ENCODE assay signal across 8 cellular contexts in the genomic region with DNA sequence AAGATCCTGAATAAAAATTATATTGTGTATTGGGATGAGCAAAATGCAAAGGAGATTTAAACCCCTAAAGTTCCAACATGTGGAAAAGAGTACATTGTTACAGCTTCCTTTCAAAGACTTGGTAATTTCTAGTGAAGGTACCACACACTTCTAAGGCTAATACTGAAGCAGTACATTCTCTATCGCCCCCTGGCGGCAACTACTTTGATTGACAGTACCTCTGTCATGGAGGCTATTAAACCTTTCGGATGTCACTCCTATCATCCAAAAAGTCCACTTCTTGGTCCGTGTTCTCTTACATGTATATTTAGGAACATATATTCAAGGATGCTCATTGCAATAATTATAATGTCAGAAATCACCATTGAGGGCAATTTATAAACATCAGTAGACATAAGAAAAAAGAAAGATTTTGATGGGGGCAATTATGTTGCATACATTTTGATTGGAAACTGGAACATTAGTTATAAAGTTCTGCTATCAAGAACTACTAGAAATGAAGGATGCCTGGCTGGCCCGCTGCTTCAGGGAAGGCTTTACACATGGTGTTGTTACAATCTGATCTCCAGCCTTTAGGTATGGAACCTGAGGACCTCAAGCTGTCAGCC.
A peak's percentile ranks its signal among the peaks of the same experiment; 100 is the strongest.
DNase-seq lines count a peak whose midpoint lies in the region; ATAC-seq and TF ChIP-seq lines count a peak whose summit lies in the region.

No MANE protein-coding gene starts in this region.

- WGBS in H9 (ENCODE audit: extremely low coverage, insufficient read length, low lambda C conversion rate) = no CpG with 5 or more reads among the region's 5 CpGs
- 24 to 28% (median 25%) methylated on average over 5 of the region's 5 CpGs for WGBS in psoas muscle, 3 donors

- H3K36me3 ChIP-seq in Loucy (ENCODE audit: insufficient read depth, low read length) = no peaks in the 10 kb centered on the region
- no peaks in the 10 kb centered on the region for H3K36me3 ChIP-seq in psoas muscle (ENCODE audit: insufficient read depth in 1 of 2, low read depth in 1 of 2)

- CTCF ChIA-PET in activated naive CD4-positive, alpha-beta T cell treated with anti-CD3 and anti-CD28 coated beads for 36 hours (lab: Charles Lee) = interaction anchor here (0.6 to 1.6 kb wide), 6 partner anchors 8 to 117 kb away, joined by 3 to 5 read pairs (median 4); no protein-coding TSS in a partner anchor

- peak in 3 of 4 donors; percentile 64 to 85 (median 75) for ATAC-seq in psoas muscle

- H2AK5ac ChIP-seq in H9 (ENCODE audit: insufficient read length, low read length) = no peak overlapping the region

- no peak overlapping the region for H4K91ac ChIP-seq in H9 (ENCODE audit: insufficient read length, low read depth, low read length)

- no peak overlapping the region for H2BK15ac ChIP-seq in H9 (ENCODE audit: low read depth, low read length)

- no peak overlapping the region for H2BK5ac ChIP-seq in H9 (ENCODE audit: insufficient read length, low read length)

- H3K79me1 ChIP-seq in H9 (ENCODE audit: insufficient read depth, low read depth, low read length, poor library complexity, severe bottlenecking) = no peaks in the 10 kb centered on the region

- H3K18ac ChIP-seq in H9 (ENCODE audit: insufficient read length, low read depth, low read length) = no peak overlapping the region

- H3K4me1 ChIP-seq in H9 (ENCODE audit: insufficient read depth, low read length) (no peaks in the 10 kb centered on the region), Loucy (ENCODE audit: insufficient read depth, low read length, poor library complexity, severe bottlenecking) (no peaks in the 10 kb centered on the region), psoas muscle (no peaks in the 10 kb centered on the region)

- H3K4me3 Mint-ChIP-seq in H9 = no peak overlapping the region
- no peak overlapping the region for H3K4me3 Mint-ChIP-seq in activated naive CD4-positive, alpha-beta T cell treated with anti-CD3 and anti-CD28 coated beads for 36 hours

- TF ChIP-seq CTCF in GM10266 (IDR thresholded peaks at IDR 0.05; ENCODE audit: control insufficient read depth, insufficient read depth, low read depth, missing control alignments) (peak; percentile 85), H9 (conservative IDR thresholded peaks at IDR 0.05) (peak; percentile 90), Loucy (conservative IDR thresholded peaks at IDR 0.05; ENCODE audit: low read length) (peak; percentile 91), psoas muscle (IDR thresholded peaks at IDR 0.05) (peak; percentile 90)

- intact Hi-C loops in activated naive CD4-positive, alpha-beta T cell treated with anti-CD3 and anti-CD28 coated beads for 36 hours (cut with micrococcal nuclease) = loop anchor here (1.0 to 2.0 kb wide), 6 partner anchors 73 to 909 kb away; no protein-coding TSS in a partner anchor
- intact Hi-C loops in head of caudate nucleus (cut with DNase I) = no loop called here
- intact Hi-C loops in psoas muscle (cut with DNase I) = loop anchor here (5.0 to 10.0 kb wide), 2 partner anchors 71 to 543 kb away; no protein-coding TSS in a partner anchor

- H3K4me2 ChIP-seq in H9 (ENCODE audit: insufficient read depth, insufficient read length, low read length) (no peak overlapping the region), Loucy (ENCODE audit: low read depth, low read length, poor library complexity, severe bottlenecking) (no peak overlapping the region)

- no peak overlapping the region for H2BK12ac ChIP-seq in H9 (ENCODE audit: insufficient read length, low read depth, low read length)

- no peak overlapping the region for H2AFZ ChIP-seq in H9 (ENCODE audit: low read length)
- peak overlapping the region; percentile 24; the same call in 1 of the 2 replicates for H2AFZ ChIP-seq in Loucy (ENCODE audit: low read length)

- no peaks in the 10 kb centered on the region for H3K36me3 Mint-ChIP-seq in H9 (ENCODE audit: insufficient read depth in 1 of 3, low read depth in 3 of 3)
- no peaks in the 10 kb centered on the region for H3K36me3 Mint-ChIP-seq in activated naive CD4-positive, alpha-beta T cell treated with anti-CD3 and anti-CD28 coated beads for 36 hours (ENCODE audit: low read depth)

- H3K9ac ChIP-seq in H9 (ENCODE audit: extremely low read depth, insufficient read length, low read length) = no peak overlapping the region
- no peak overlapping the region for H3K9ac ChIP-seq in Loucy (ENCODE audit: low read depth, low read length, poor library complexity, severe bottlenecking)

- H3K27me3 Mint-ChIP-seq in H9 (ENCODE audit: low read depth) = no peaks in the 10 kb centered on the region
- no peaks in the 10 kb centered on the region for H3K27me3 Mint-ChIP-seq in activated naive CD4-positive, alpha-beta T cell treated with anti-CD3 and anti-CD28 coated beads for 36 hours (ENCODE audit: low read depth)

- no peaks in the 10 kb centered on the region for H3K23me2 ChIP-seq in H9 (ENCODE audit: insufficient read length, low read depth, low read length, poor library complexity, severe bottlenecking)

- no peaks in the 10 kb centered on the region for H3F3A ChIP-seq in Loucy (ENCODE audit: low read depth)

- H3K9me2 ChIP-seq in Loucy (replicated peaks; ENCODE audit: low read depth, low read length) = no peaks in the 10 kb centered on the region

- H3K56ac ChIP-seq in H9 (ENCODE audit: insufficient read length, low read depth, low read length) = no peak overlapping the region

- no peak overlapping the region for H3T11ph ChIP-seq in H9 (ENCODE audit: low read length)

- H4K8ac ChIP-seq in H9 (replicated peaks; ENCODE audit: insufficient read length, low read depth, low read length) = no peak overlapping the region

- H4K5ac ChIP-seq in H9 (ENCODE audit: insufficient read length, low read depth, low read length) = no peak overlapping the region

- no peak overlapping the region for H3K27ac ChIP-seq in H9 (ENCODE audit: insufficient read length, low read depth, low read length)
- no peak overlapping the region for H3K27ac ChIP-seq in psoas muscle

- H3K4me1 Mint-ChIP-seq in H9 = no peaks in the 10 kb centered on the region
- H3K4me1 Mint-ChIP-seq in activated naive CD4-positive, alpha-beta T cell treated with anti-CD3 and anti-CD28 coated beads for 36 hours (ENCODE audit: low read depth) = no peaks in the 10 kb centered on the region

- H2BK20ac ChIP-seq in H9 (ENCODE audit: low read depth, low read length, poor library complexity, severe bottlenecking) = no peak overlapping the region

- no peak overlapping the region for H2BK120ac ChIP-seq in H9 (ENCODE audit: low read depth, low read length, poor library complexity, severe bottlenecking)

- H3K27me3 ChIP-seq in H9 (ENCODE audit: insufficient read depth, low read length) (no peaks in the 10 kb centered on the region), Loucy (ENCODE audit: insufficient read depth, low read length, poor library complexity, severe bottlenecking) (no peaks in the 10 kb centered on the region), psoas muscle (ENCODE audit: insufficient read depth in 3 of 3, low read length in 2 of 3) (no peaks in the 10 kb centered on the region)

- H3K23ac ChIP-seq in H9 (ENCODE audit: insufficient read length, low read depth, low read length) = no peak overlapping the region

- H3K79me2 ChIP-seq in H9 (ENCODE audit: insufficient read depth, low read length) (no peaks in the 10 kb centered on the region), Loucy (ENCODE audit: insufficient read depth, low read length) (no peaks in the 10 kb centered on the region)

- H3K9me3 Mint-ChIP-seq in H9 = no peaks in the 10 kb centered on the region
- H3K9me3 Mint-ChIP-seq in activated naive CD4-positive, alpha-beta T cell treated with anti-CD3 and anti-CD28 coated beads for 36 hours = no peaks in the 10 kb centered on the region

- H3K9me3 ChIP-seq in H9 (ENCODE audit: control insufficient read depth, low read depth, low read length) = no peaks in the 10 kb centered on the region
- no peaks in the 10 kb centered on the region for H3K9me3 ChIP-seq in Loucy (ENCODE audit: insufficient read depth, low read depth, low read length)
- no peaks in the 10 kb centered on the region for H3K9me3 ChIP-seq in psoas muscle

- H3K4ac ChIP-seq in H9 (ENCODE audit: low read depth, low read length) = no peak overlapping the region

- H3K14ac ChIP-seq in H9 (ENCODE audit: insufficient read depth, low read length) = no peak overlapping the region

- H3K4me3 ChIP-seq in Loucy (ENCODE audit: low read length, poor library complexity, severe bottlenecking) (no peak overlapping the region), psoas muscle (no peak overlapping the region)

- DNase-seq in GM10266 (ENCODE audit: extremely low spot score) (peak; percentile 20), H9 (peak; percentile 67), SK-N-DZ (ENCODE audit: low spot score) (peak; percentile 60), head of caudate nucleus (peak; percentile 23 to 95 (median 84)), psoas muscle (peak; percentile 62 to 76), cerebellar nuclear complex (lab: John Stamatoyannopoulos, UW) (no peak)
- DNase-seq in activated naive CD4-positive, alpha-beta T cell treated with anti-CD3 and anti-CD28 coated beads for 36 hours = peak; percentile 86

- H3K27ac Mint-ChIP-seq in H9 = no peak overlapping the region
- no peak overlapping the region for H3K27ac Mint-ChIP-seq in activated naive CD4-positive, alpha-beta T cell treated with anti-CD3 and anti-CD28 coated beads for 36 hours

- H4K20me1 ChIP-seq in H9 (ENCODE audit: control insufficient read depth, insufficient read depth, insufficient read length) (no peaks in the 10 kb centered on the region), Loucy (ENCODE audit: insufficient read depth, low read length, poor library complexity, severe bottlenecking) (no peaks in the 10 kb centered on the region)

Comparison
In these comparisons a context has a peak if more than half of its experiments do, and no peak if none do; other contexts are left out.
1. DNase-seq: peak in GM10266 (single experiment), H9 (single experiment), SK-N-DZ (single experiment), activated naive CD4-positive, alpha-beta T cell treated with anti-CD3 and anti-CD28 coated beads for 36 hours (single experiment), head of caudate nucleus (42 of 42) and psoas muscle (2 of 2); none in cerebellar nuclear complex (0 of 2).
2. Peak in every context shown above with its lines, with median percentiles within 50 percentile points of each other: CTCF ChIP-seq.